In the genomic region with DNA sequence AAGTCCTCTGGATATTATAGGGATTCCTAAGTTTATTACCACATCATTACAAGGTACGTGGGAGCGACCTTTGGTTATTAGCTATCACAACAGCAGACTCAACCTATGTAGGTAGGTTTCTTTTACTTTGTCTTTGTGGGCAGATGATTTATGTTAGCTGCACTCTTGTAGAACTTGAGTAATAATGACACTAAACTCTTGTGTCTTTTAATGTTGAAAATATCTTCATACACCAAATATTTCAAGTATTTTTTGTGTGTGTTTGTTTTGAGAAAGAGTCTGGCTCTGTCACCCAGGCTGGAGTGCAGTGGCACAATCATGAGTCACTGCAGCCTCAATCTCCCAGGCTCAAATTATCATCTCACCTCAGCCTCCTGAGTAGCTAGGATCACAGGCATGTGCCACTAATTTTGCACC, we compare ENCODE assay signal across 1 cellular context.
A peak's percentile ranks its signal among the peaks of the same experiment; 100 is the strongest.
TF ChIP-seq lines count a peak whose summit lies in the region.

No MANE protein-coding gene starts in this region.

TF ChIP-seq in IMR-90, 13 proteins besides CTCF, POLR2A, EP300 and RAD21:
- peak; percentile 49; the same call in 1 of the 2 replicates for TF ChIP-seq CEBPB (IDR thresholded peaks at IDR 0.05; ENCODE audit: low read depth, low read length)
- TF ChIP-seq FOS (IDR thresholded peaks at IDR 0.05; ENCODE audit: low read depth, low read length): no peak
- peak; percentile 58 for TF ChIP-seq BHLHE40 (IDR thresholded peaks at IDR 0.05; ENCODE audit: low read depth, low read length)
TF ChIP-seq in IMR-90: peak in this region for 2.
